Comparison of ENCODE assay signal across 14 cellular contexts in genomic region chr11:82865841-82866240, GRCh38. TPM values are rescaled to one million over a fixed set of nuclear protein-coding genes. Genes with fewer than 3 reads are reported as not detected.
DNase-seq lines count a peak whose midpoint lies in the region; FAIRE-seq and TF ChIP-seq lines count a peak whose summit lies in the region.
"Had no signal": no experiment of that assay in that cellular context is flagged by ENCODE, and none has a peak within 500 bp of the region (broad histone marks: within the 10 kb centered on the region; RNA-seq: fewer than 3 reads in every experiment).

No MANE protein-coding gene starts in this region.

- H3K4me2 ChIP-seq in mesenchymal stem cell (ENCODE audit: low read length, poor library complexity, severe bottlenecking) = no peak overlapping the region
- H3K4me2 ChIP-seq: BLaER1 had no signal

- no peak overlapping the region for H2BK15ac ChIP-seq in mesenchymal stem cell (ENCODE audit: low read depth, poor library complexity, severe bottlenecking)

- DNase-seq in AG10803 (ENCODE audit: low read depth) (peak; percentile 7), H54 (ENCODE audit: insufficient read length, low spot score) (peak; percentile 19), adipocyte (ENCODE audit: low read depth) (peak; percentile 19), mesenchymal stem cell (peak; percentile 23), SHP77 (lab: John Stamatoyannopoulos, UW) (no peak), SKM-1 (lab: John Stamatoyannopoulos, UW; ENCODE audit: unreplicated experiment) (no peak), nucleus accumbens (lab: John Stamatoyannopoulos, UW) (no peak)
- DNase-seq: ACHN; CD8-positive, alpha-beta memory T cell; DND-41; NCI-H1436 treated with DMSO at 0.1 percent for 48 hours; NCI-H2081 treated with DMSO at 0.1 percent for 48 hours; NCI-H524 had no signal

- H3K27ac ChIP-seq in mesenchymal stem cell (ENCODE audit: low read length, poor library complexity, severe bottlenecking) = no peak overlapping the region
- H3K27ac ChIP-seq: BLaER1 had no signal

- no peak for TF ChIP-seq POLR2A in H54 (IDR thresholded peaks at IDR 0.05; ENCODE audit: low read depth, low read length)

- H4K8ac ChIP-seq in mesenchymal stem cell (ENCODE audit: low read length) = no peak overlapping the region

- H3K9ac ChIP-seq in adipocyte (ENCODE audit: low read length) (no peak overlapping the region), mesenchymal stem cell (ENCODE audit: low read length) (peak overlapping the region; percentile 18)
- H3K9ac ChIP-seq: BLaER1 had no signal

- H3K27me3 ChIP-seq in adipocyte (replicated peaks; ENCODE audit: control insufficient read depth, insufficient read depth, low read length) (no peaks in the 10 kb centered on the region), mesenchymal stem cell (ENCODE audit: control insufficient read depth in 1 of 2, insufficient read depth in 1 of 2, low read length in 2 of 2) (no peaks in the 10 kb centered on the region)
- H3K27me3 ChIP-seq: BLaER1 had no signal

- H2BK120ac ChIP-seq in mesenchymal stem cell (ENCODE audit: low read depth, low read length) = no peak overlapping the region

- H4K91ac ChIP-seq in mesenchymal stem cell (ENCODE audit: low read length) = no peak overlapping the region

- no peak overlapping the region for H2AFZ ChIP-seq in mesenchymal stem cell (ENCODE audit: low read depth, low read length)

- no peak overlapping the region for H3K18ac ChIP-seq in mesenchymal stem cell (ENCODE audit: low read depth in 1 of 2, low read length in 2 of 2)

- 98% methylated on average over 2 of the region's 2 CpGs for WGBS in mesenchymal stem cell

- FAIRE-seq in H54 (lab: Jason Lieb, UNC) = peak; percentile 86

- no peak overlapping the region for H3K14ac ChIP-seq in mesenchymal stem cell (ENCODE audit: low read length in 2 of 2)

- no peak overlapping the region for H2BK5ac ChIP-seq in mesenchymal stem cell (ENCODE audit: low read depth, low read length, poor library complexity, severe bottlenecking)

- TF ChIP-seq CTCF in AG10803 (conservative IDR thresholded peaks at IDR 0.05; ENCODE audit: low read length) = no peak

- H3K23ac ChIP-seq in mesenchymal stem cell (ENCODE audit: low read length in 2 of 2) = no peak overlapping the region

- no peak overlapping the region for H3K4ac ChIP-seq in mesenchymal stem cell (ENCODE audit: low read depth in 1 of 2, low read length in 2 of 2)

- H2BK12ac ChIP-seq in mesenchymal stem cell (ENCODE audit: low read length in 2 of 2) = peak overlapping the region in 1 of 2 experiments; percentile 57

- no peaks in the 10 kb centered on the region for H3K9me3 ChIP-seq in adipocyte (ENCODE audit: control insufficient read depth, low read length)
- no peaks in the 10 kb centered on the region for H3K9me3 ChIP-seq in mesenchymal stem cell (ENCODE audit: control insufficient read depth, low read length)
- H3K9me3 ChIP-seq: BLaER1 had no signal

- no peak overlapping the region for H3K4me3 ChIP-seq in AG10803 (ENCODE audit: low read length)
- H3K4me3 ChIP-seq in adipocyte (ENCODE audit: low read length) = no peak overlapping the region
- H3K4me3 ChIP-seq in mesenchymal stem cell (ENCODE audit: insufficient read depth in 1 of 2, low read depth in 1 of 2, low read length in 2 of 2) = no peak overlapping the region
- H3K4me3 ChIP-seq: BLaER1 had no signal

- H3K79me1 ChIP-seq in mesenchymal stem cell (replicated peaks; ENCODE audit: low read length, poor library complexity, severe bottlenecking) = peaks cover 6% of the 10 kb centered on the region

- peaks cover 35% of the 10 kb centered on the region for H3K4me1 ChIP-seq in adipocyte (ENCODE audit: control insufficient read depth, insufficient read depth, low read length)
- no peaks in the 10 kb centered on the region for H3K4me1 ChIP-seq in mesenchymal stem cell (ENCODE audit: control insufficient read depth, insufficient read depth, low read depth, low read length)
- H3K4me1 ChIP-seq: BLaER1 had no signal

- H3K36me3 ChIP-seq in adipocyte (ENCODE audit: control insufficient read depth, insufficient read depth, low read length, severe bottlenecking) (no peaks in the 10 kb centered on the region), mesenchymal stem cell (ENCODE audit: control insufficient read depth in 1 of 2, insufficient read depth in 2 of 2, low read depth in 1 of 2, low read length in 2 of 2) (no peaks in the 10 kb centered on the region)
- H3K36me3 ChIP-seq: BLaER1 had no signal

- no peak overlapping the region for H2AK5ac ChIP-seq in mesenchymal stem cell (ENCODE audit: low read length, severe bottlenecking)

RNA-seq across cellular contexts. Expression of gene PRCP, which starts 34.4 kb away (rescaled TPM):
- 68.1 TPM for polyA plus RNA-seq in mesenchymal stem cell (2013, experiment 1 of 2)
- 71.3 TPM for polyA plus RNA-seq in mesenchymal stem cell (2013, experiment 2 of 2)

RNA-seq across cellular contexts. Expression of gene DDIAS, which starts 35.7 kb away (rescaled TPM):
- polyA plus RNA-seq in mesenchymal stem cell (2013, experiment 1 of 2) = 1.3 TPM
- polyA plus RNA-seq in mesenchymal stem cell (2013, experiment 2 of 2) = 1.2 TPM

Comparison
In these comparisons a context has a peak if more than half of its experiments do, and no peak if none do; other contexts are left out.
1. DNase-seq: peak in AG10803 (single experiment), H54 (single experiment), adipocyte (single experiment) and mesenchymal stem cell (single experiment); none in SHP77 (0 of 2), SKM-1 (single experiment) and nucleus accumbens (0 of 56).